ENCODE assay signal across 12 cellular contexts in the genomic region with DNA sequence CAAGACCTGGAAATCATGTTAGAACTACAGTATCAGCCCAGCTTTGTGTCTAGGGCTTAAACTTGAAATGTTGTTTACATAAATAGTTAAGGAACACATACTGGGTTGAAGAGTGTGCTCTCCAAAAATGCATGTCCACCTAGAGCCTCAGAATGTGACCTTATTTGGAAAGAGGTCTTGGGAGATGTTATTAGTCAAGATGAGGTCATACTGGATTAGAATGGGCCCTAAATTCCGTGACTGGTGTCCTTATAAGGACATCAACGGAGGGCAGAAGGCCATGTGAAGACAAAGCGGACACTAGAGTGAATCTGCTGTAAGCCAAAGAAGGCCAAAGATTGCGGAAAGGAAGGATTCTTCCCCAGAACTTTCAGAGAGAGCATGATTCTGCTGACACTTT.
DNase-seq lines count a peak whose midpoint lies in the region; ATAC-seq lines count a peak whose summit lies in the region.
"Had no signal": no experiment of that assay in that cellular context is flagged by ENCODE, and none has a peak within 500 bp of the region (broad histone marks: within the 10 kb centered on the region; RNA-seq: fewer than 3 reads in every experiment).

No MANE protein-coding gene starts in this region.

- ATAC-seq in GM18517 (IDR thresholded peaks at IDR 0.05; ENCODE audit: unreplicated experiment) (no peak), GM21381 (IDR thresholded peaks at IDR 0.05; ENCODE audit: unreplicated experiment) (no peak)
- ATAC-seq: activated naive CD4-positive, alpha-beta T cell treated with anti-CD3 and anti-CD28 coated beads, Interleukin-2, amount 50 U/mL, for 72 hours had no signal

- DNase-seq in A172 (ENCODE audit: low spot score) = peak; percentile 59
- peak; percentile 91 for DNase-seq in HS-27A (ENCODE audit: low read depth)
- peak; percentile 39 for DNase-seq in amniotic epithelial cell (ENCODE audit: low read depth)
- peak; percentile 76 for DNase-seq in iris pigment epithelial cell (ENCODE audit: low read depth)
- DNase-seq in NCI-H510A treated with DMSO at 0.1 percent for 48 hours (lab: John Stamatoyannopoulos, UW) = no peak
- DNase-seq in RPMI8226 = no peak
- DNase-seq: foreskin melanocyte, SHP77, spleen had no signal

Comparison
In these comparisons a context has a peak if more than half of its experiments do, and no peak if none do; other contexts are left out.
1. DNase-seq: peak in A172 (single experiment), HS-27A (single experiment), amniotic epithelial cell (single experiment) and iris pigment epithelial cell (single experiment); none in NCI-H510A treated with DMSO at 0.1 percent for 48 hours (single experiment) and RPMI8226 (single experiment).